8 cellular contexts compared by ENCODE assay signal in the genomic region with DNA sequence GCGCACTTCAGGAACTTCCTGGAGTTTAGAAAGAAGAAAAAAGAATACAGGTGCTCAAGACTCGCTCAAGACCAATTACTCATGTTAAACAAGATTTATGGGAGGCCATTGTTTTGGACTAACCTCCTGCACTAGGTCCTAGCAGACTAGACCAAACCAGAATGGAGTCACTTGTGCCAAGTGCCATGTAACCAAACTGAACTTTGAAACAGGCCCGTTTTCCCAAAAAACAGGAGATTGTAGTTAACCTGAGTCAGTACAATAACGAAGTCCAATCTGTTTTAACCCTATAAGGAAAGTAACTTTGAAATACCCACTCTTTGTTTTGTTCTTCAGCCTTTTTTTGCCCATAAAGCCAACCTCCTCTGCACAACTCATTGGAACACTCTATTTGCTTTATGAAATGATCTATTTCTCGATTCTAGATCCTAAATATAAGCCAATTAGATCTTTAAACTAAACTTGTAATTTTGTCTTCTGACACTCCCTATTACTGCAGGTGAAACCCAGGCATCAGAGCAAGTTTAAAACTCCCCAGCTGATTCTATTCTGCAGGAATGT. TPM values are rescaled to one million over a fixed set of nuclear protein-coding genes. Genes with fewer than 3 reads are reported as not detected.
DNase-seq lines count a peak whose midpoint lies in the region; ATAC-seq, FAIRE-seq and TF ChIP-seq lines count a peak whose summit lies in the region.

No MANE protein-coding gene starts in this region.

- H3K27me3 ChIP-seq in skeletal muscle satellite cell (ENCODE audit: control insufficient read depth, insufficient read depth, low read length): no peaks in the 10 kb centered on the region

- H3K4me3 ChIP-seq in fibroblast of villous mesenchyme (ENCODE audit: low read depth, low read length): peak overlapping the region; percentile 87
- H3K4me3 ChIP-seq in skeletal muscle satellite cell (ENCODE audit: low read length): peak overlapping the region; percentile 76

- peak overlapping the region; percentile 95 for H3K4me3 Mint-ChIP-seq in T-cell

- peaks cover 2% of the 10 kb centered on the region for H3K36me3 Mint-ChIP-seq in T-cell

- CTCF ChIA-PET in T-cell (lab: Charles Lee): interaction anchor here in 1 of 2 donors (1.5 kb wide), 1 partner anchor 26 kb away, joined by 3 read pairs; no protein-coding TSS in a partner anchor

- H3K4me1 ChIP-seq in skeletal muscle satellite cell (ENCODE audit: control insufficient read depth, insufficient read depth, low read length): peaks cover 17% of the 10 kb centered on the region

- no peaks in the 10 kb centered on the region for H3K27me3 Mint-ChIP-seq in T-cell

- no peak for DNase-seq in GM12892 (ENCODE audit: insufficient read length)
- no peak for DNase-seq in T-cell
- DNase-seq in fibroblast of villous mesenchyme (ENCODE audit: low read depth): no peak
- no peak for DNase-seq in dermis blood vessel endothelial cell
- DNase-seq in HCEC 1CT: no peak
- no peak for DNase-seq in cerebellar nuclear complex (lab: John Stamatoyannopoulos, UW)

- no peak for TF ChIP-seq CTCF in fibroblast of villous mesenchyme (IDR thresholded peaks at IDR 0.05; ENCODE audit: insufficient read depth, low read depth, low read length)

- ATAC-seq in T-cell (replicated peaks in 1 of 4) (no peak), GM21367 (IDR thresholded peaks at IDR 0.05; ENCODE audit: unreplicated experiment) (no peak)

- H3K4me2 ChIP-seq in skeletal muscle satellite cell (ENCODE audit: low read length): peak overlapping the region; percentile 78

- H3K9ac ChIP-seq in skeletal muscle satellite cell (ENCODE audit: low read depth, low read length): peak overlapping the region; percentile 86

- H3K27ac Mint-ChIP-seq in T-cell: peak overlapping the region; percentile 94 to 95

- peaks cover 38 to 44% (median 41%) of the 10 kb centered on the region in 3 donors for H3K4me1 Mint-ChIP-seq in T-cell

- peak; percentile 70 for FAIRE-seq in GM12892 (lab: Jason Lieb, UNC)

- H3K9me3 Mint-ChIP-seq in T-cell: no peaks in the 10 kb centered on the region

- POLR2A ChIA-PET in T-cell (lab: Charles Lee): no interaction called here

- no peaks in the 10 kb centered on the region for H3K9me3 ChIP-seq in skeletal muscle satellite cell (replicated peaks; ENCODE audit: low read length)

- no peak for TF ChIP-seq POLR2A in GM12892 (IDR thresholded peaks at IDR 0.05; ENCODE audit: low read depth, low read length)

- H3K36me3 ChIP-seq in skeletal muscle satellite cell (ENCODE audit: insufficient read depth, low read length): no peaks in the 10 kb centered on the region

RNA-seq across cellular contexts. Expression of a gene that starts 0.7 kb away (rescaled TPM):
- polyA plus RNA-seq in GM12892 (2012; ENCODE audit: missing spikeins): 74.1 TPM
- total RNA-seq in T-cell (10 to 100 TPM; 13.6 to 24.5 (median 17.3) TPM), fibroblast of villous mesenchyme (14.8 and 20.7 TPM in 2 replicates), dermis blood vessel endothelial cell (14.8 and 15.3 TPM in 2 replicates)
- total RNA-seq in skeletal muscle satellite cell (2012; rRNA removed): 16.6 and 17.2 TPM in 2 replicates
